8 cellular contexts compared by ENCODE assay signal in the genomic region with DNA sequence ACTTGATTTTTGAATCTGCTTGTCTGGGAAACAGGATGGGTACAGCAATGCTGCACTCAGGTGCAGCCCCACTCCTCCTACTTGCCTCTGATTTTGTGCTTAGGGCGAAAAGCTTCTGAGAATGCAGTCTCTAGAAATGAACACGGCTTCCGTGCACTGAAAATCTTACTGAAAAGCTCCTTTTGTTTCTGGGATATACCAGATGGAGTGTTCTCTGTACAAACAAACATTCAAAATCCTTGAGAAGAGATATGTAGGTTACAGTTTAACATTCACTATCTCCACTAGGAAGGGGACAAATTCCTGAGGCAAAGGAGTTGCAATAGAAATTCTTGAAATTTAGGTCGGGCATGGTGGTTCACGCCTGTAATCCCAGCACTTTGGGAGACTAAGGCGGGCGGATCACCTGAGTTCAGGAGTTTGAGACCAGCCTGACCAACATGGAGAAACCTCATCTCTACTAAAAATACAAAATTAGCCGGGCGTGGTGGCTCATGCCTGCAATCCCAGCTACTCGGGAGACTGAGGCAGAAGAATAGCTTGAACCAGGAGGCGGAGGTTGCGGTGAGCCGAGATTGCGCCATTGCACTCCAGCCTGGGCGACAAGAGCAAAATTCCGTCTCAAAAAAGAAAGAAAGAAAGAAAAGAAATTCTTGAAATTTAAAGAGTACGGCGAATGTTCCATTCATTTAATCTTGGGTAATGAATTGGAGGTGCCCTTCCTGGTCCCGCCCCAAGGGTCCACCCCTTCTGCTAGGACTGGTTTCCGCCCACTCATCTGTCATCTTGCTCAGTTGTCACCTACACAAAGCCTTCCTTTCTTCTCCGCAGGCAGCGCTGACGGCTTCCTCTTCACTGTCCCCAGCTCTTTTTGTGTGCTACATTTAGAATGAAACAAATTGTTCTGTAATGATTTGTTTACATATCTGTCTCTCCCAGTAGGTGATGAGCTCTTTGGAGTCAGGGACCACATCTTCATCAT.
DNase-seq lines count a peak whose midpoint lies in the region; ATAC-seq and TF ChIP-seq lines count a peak whose summit lies in the region.

No MANE protein-coding gene starts in this region.

- peak overlapping the region; percentile 26 for H3K4me3 Mint-ChIP-seq in activated T-helper 17 cell treated with anti-CD3 and anti-CD28 coated beads, Interleukin-2, amount 50 U/mL, for 72 hours

- TF ChIP-seq CTCF in left lung (IDR thresholded peaks at IDR 0.05) = no peak

- no peaks in the 10 kb centered on the region for H3K36me3 ChIP-seq in left lung
- no peaks in the 10 kb centered on the region for H3K36me3 ChIP-seq in effector memory CD4-positive, alpha-beta T cell (ENCODE audit: control insufficient read depth, insufficient read depth, low read length)

- no peaks in the 10 kb centered on the region for H3K4me1 ChIP-seq in left lung
- no peaks in the 10 kb centered on the region for H3K4me1 ChIP-seq in effector memory CD4-positive, alpha-beta T cell (ENCODE audit: control insufficient read depth, insufficient read depth, low read length, poor library complexity, severe bottlenecking)

- ATAC-seq in activated T-helper 17 cell treated with anti-CD3 and anti-CD28 coated beads, Interleukin-2, amount 50 U/mL, for 72 hours (replicated peaks) = peak; percentile 63
- peak; percentile 15 for ATAC-seq in left lung
- no peak for ATAC-seq in SK-N-SH treated with all-trans-retinoic acid at 6 μM for 48 hours
- ATAC-seq in GM21447 (IDR thresholded peaks at IDR 0.05; ENCODE audit: unreplicated experiment) = no peak

- no peaks in the 10 kb centered on the region for H3K9me3 ChIP-seq in left lung
- no peaks in the 10 kb centered on the region for H3K9me3 ChIP-seq in effector memory CD4-positive, alpha-beta T cell (ENCODE audit: control insufficient read depth, low read length)

- H3K27ac Mint-ChIP-seq in activated T-helper 17 cell treated with anti-CD3 and anti-CD28 coated beads, Interleukin-2, amount 50 U/mL, for 72 hours = no peak overlapping the region

- no peaks in the 10 kb centered on the region for H3K36me3 Mint-ChIP-seq in activated T-helper 17 cell treated with anti-CD3 and anti-CD28 coated beads, Interleukin-2, amount 50 U/mL, for 72 hours (ENCODE audit: low read depth)

- no peaks in the 10 kb centered on the region for H3K9me3 Mint-ChIP-seq in activated T-helper 17 cell treated with anti-CD3 and anti-CD28 coated beads, Interleukin-2, amount 50 U/mL, for 72 hours

- H3K4me3 ChIP-seq in left lung = no peak overlapping the region
- H3K4me3 ChIP-seq in effector memory CD4-positive, alpha-beta T cell (ENCODE audit: insufficient read depth, low read depth, low read length, poor library complexity, severe bottlenecking) = no peak overlapping the region

- H3K27me3 ChIP-seq in left lung = no peaks in the 10 kb centered on the region
- no peaks in the 10 kb centered on the region for H3K27me3 ChIP-seq in effector memory CD4-positive, alpha-beta T cell (replicated peaks; ENCODE audit: control insufficient read depth, insufficient read depth, low read length, poor library complexity, severe bottlenecking)

- intact Hi-C loops in left lung (cut with DNase I) = no loop called here

- H3K4me1 Mint-ChIP-seq in activated T-helper 17 cell treated with anti-CD3 and anti-CD28 coated beads, Interleukin-2, amount 50 U/mL, for 72 hours = peaks cover 5% of the 10 kb centered on the region

- DNase-seq in DMS153 (lab: John Stamatoyannopoulos, UW) = peak; percentile 82
- peak; percentile 63 for DNase-seq in NCI-H128 (lab: John Stamatoyannopoulos, UW; ENCODE audit: unreplicated experiment)
- DNase-seq in left lung = no peak
- no peak for DNase-seq in GM03348 (ENCODE audit: low spot score)
- no peak for DNase-seq in effector memory CD4-positive, alpha-beta T cell

- no peak overlapping the region for H3K27ac ChIP-seq in left lung
- H3K27ac ChIP-seq in effector memory CD4-positive, alpha-beta T cell (ENCODE audit: insufficient read depth, low read length, poor library complexity, severe bottlenecking) = no peak overlapping the region

- H3K27me3 Mint-ChIP-seq in activated T-helper 17 cell treated with anti-CD3 and anti-CD28 coated beads, Interleukin-2, amount 50 U/mL, for 72 hours = peaks cover 3% of the 10 kb centered on the region

TF ChIP-seq in SK-N-SH treated with all-trans-retinoic acid at 6 μM for 48 hours, 23 proteins besides CTCF, POLR2A, EP300 and RAD21:
- TF ChIP-seq TOX (CRISPR knock-in tag; IDR thresholded peaks at IDR 0.05; ENCODE audit: borderline replicate concordance) (no peak), ZFP3 (CRISPR knock-in tag; IDR thresholded peaks at IDR 0.05) (no peak), PPARA (CRISPR knock-in tag; IDR thresholded peaks at IDR 0.05; ENCODE audit: borderline replicate concordance) (no peak), GLIS3 (CRISPR knock-in tag; IDR thresholded peaks at IDR 0.05) (no peak), ZNF565 (CRISPR knock-in tag; conservative IDR thresholded peaks at IDR 0.05; ENCODE audit: low read depth) (no peak), BACH2 (CRISPR knock-in tag; IDR thresholded peaks at IDR 0.05; ENCODE audit: borderline replicate concordance) (no peak), ZNF70 (CRISPR knock-in tag; IDR thresholded peaks at IDR 0.05) (no peak), ISL1 (CRISPR knock-in tag; IDR thresholded peaks at IDR 0.05) (no peak)

Comparison
In these comparisons a context has a peak if more than half of its experiments do, and no peak if none do; other contexts are left out.
1. DNase-seq: peak in DMS153 (single experiment) and NCI-H128 (single experiment); none in left lung (0 of 2), GM03348 (single experiment) and effector memory CD4-positive, alpha-beta T cell (0 of 3).
2. ATAC-seq: peak in activated T-helper 17 cell treated with anti-CD3 and anti-CD28 coated beads, Interleukin-2, amount 50 U/mL, for 72 hours (single experiment) and left lung (single experiment); none in SK-N-SH treated with all-trans-retinoic acid at 6 μM for 48 hours (single experiment) and GM21447 (single experiment).